16 cellular contexts compared by ENCODE assay signal in the genomic region with DNA sequence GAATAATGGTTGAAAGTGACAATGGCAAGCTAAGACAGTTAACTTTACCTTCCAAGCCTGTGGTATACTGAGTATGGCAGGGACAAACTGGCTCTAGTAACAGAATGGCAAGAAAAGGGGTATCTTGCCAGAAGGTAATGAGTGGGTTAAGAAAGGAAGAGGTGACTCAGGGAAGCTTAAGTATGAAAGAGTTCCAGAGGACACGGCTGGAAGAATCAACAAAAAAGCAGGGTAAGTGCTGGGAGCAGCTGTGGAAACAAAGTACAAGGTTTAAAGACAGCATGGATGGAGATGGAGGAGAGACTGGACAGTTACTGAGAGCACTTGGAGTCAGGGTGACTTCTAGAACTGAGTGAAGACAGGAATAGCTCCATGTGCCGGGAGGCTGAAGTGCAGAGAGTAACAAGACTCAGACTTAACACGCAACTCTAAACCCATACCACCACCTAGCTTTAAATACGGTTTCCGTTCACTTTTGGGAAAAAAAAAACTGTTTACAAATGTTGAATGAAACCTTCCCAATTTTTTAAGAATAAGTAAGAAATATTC.
DNase-seq lines count a peak whose midpoint lies in the region; ATAC-seq lines count a peak whose summit lies in the region.
"Had no signal": no experiment of that assay in that cellular context is flagged by ENCODE, and none has a peak within 500 bp of the region (broad histone marks: within the 10 kb centered on the region; RNA-seq: fewer than 3 reads in every experiment).

No MANE protein-coding gene starts in this region.

- H3K9me3 Mint-ChIP-seq in activated T-cell treated with anti-CD3 and anti-CD28 coated beads, Interleukin-2, amount 50 U/mL, for 24 hours: no peaks in the 10 kb centered on the region
- no peaks in the 10 kb centered on the region for H3K9me3 Mint-ChIP-seq in stimulated activated memory B cell treated with anti-CD40 and anti-IgM and Interleukin-4, amounts not matched to agents 10 μg/mL and 1 μg/mL and 100 μg/mL, for 72 hours
- H3K9me3 Mint-ChIP-seq: H9 had no signal

- DNase-seq in activated T-cell treated with anti-CD3 and anti-CD28 coated beads, Interleukin-2, amount 50 U/mL, for 24 hours: no peak
- DNase-seq in activated T-cell treated with anti-CD3 and anti-CD28 coated beads, Interleukin-2, amount 50 U/mL, for 48 hours: no peak
- peak; percentile 61 for DNase-seq in astrocyte of the hippocampus (ENCODE audit: low read depth, low spot score)
- no peak for DNase-seq in right cardiac atrium
- no peak for DNase-seq in stimulated activated CD4-positive, alpha-beta T cell treated with anti-CD3 and anti-CD28 coated beads, Interleukin-15, amount 100 ng/mL, for 24 hours
- DNase-seq in NCI-H446 (lab: John Stamatoyannopoulos, UW): no peak
- DNase-seq: activated CD8-positive, alpha-beta memory T cell treated with anti-CD3 and anti-CD28 coated beads for 24 hours; DMS153; H9; NCI-H1105; NCI-H524; sigmoid colon had no signal

- peaks cover 90% of the 10 kb centered on the region for H3K36me3 Mint-ChIP-seq in activated T-cell treated with anti-CD3 and anti-CD28 coated beads, Interleukin-2, amount 50 U/mL, for 24 hours (ENCODE audit: low read depth)
- H3K36me3 Mint-ChIP-seq in stimulated activated memory B cell treated with anti-CD40 and anti-IgM and Interleukin-4, amounts not matched to agents 10 μg/mL and 1 μg/mL and 100 μg/mL, for 72 hours: peaks cover 47% of the 10 kb centered on the region

- H3K27ac Mint-ChIP-seq in activated T-cell treated with anti-CD3 and anti-CD28 coated beads, Interleukin-2, amount 50 U/mL, for 24 hours: peak overlapping the region; percentile 55
- peak overlapping the region; percentile 48 for H3K27ac Mint-ChIP-seq in stimulated activated memory B cell treated with anti-CD40 and anti-IgM and Interleukin-4, amounts not matched to agents 10 μg/mL and 1 μg/mL and 100 μg/mL, for 72 hours

- H3K27me3 Mint-ChIP-seq in activated T-cell treated with anti-CD3 and anti-CD28 coated beads, Interleukin-2, amount 50 U/mL, for 24 hours: no peaks in the 10 kb centered on the region
- no peaks in the 10 kb centered on the region for H3K27me3 Mint-ChIP-seq in stimulated activated memory B cell treated with anti-CD40 and anti-IgM and Interleukin-4, amounts not matched to agents 10 μg/mL and 1 μg/mL and 100 μg/mL, for 72 hours

- H3K9me3 ChIP-seq in right cardiac atrium (ENCODE audit: control insufficient read depth, low read length): no peaks in the 10 kb centered on the region
- H3K9me3 ChIP-seq: sigmoid colon, tibial nerve had no signal

- H3K27ac ChIP-seq in right cardiac atrium (ENCODE audit: low read length): peak overlapping the region; percentile 41
- H3K27ac ChIP-seq: tibial nerve had no signal

- no peaks in the 10 kb centered on the region for H3K4me1 Mint-ChIP-seq in activated T-cell treated with anti-CD3 and anti-CD28 coated beads, Interleukin-2, amount 50 U/mL, for 24 hours (ENCODE audit: low read depth)
- H3K4me1 Mint-ChIP-seq in stimulated activated memory B cell treated with anti-CD40 and anti-IgM and Interleukin-4, amounts not matched to agents 10 μg/mL and 1 μg/mL and 100 μg/mL, for 72 hours: peaks cover 10% of the 10 kb centered on the region
- H3K4me1 Mint-ChIP-seq: H9 had no signal

- H3K27me3 ChIP-seq in right cardiac atrium (ENCODE audit: control insufficient read depth, insufficient read depth): no peaks in the 10 kb centered on the region
- H3K27me3 ChIP-seq: sigmoid colon, tibial nerve had no signal

- 69% methylated on average over 5 of the region's 5 CpGs for WGBS in right cardiac atrium

- no peak overlapping the region for H3K4me3 ChIP-seq in right cardiac atrium (ENCODE audit: low read length)
- H3K4me3 ChIP-seq: GM12878, sigmoid colon, tibial nerve had no signal

- no peak overlapping the region for H3K4me3 Mint-ChIP-seq in activated T-cell treated with anti-CD3 and anti-CD28 coated beads, Interleukin-2, amount 50 U/mL, for 24 hours
- H3K4me3 Mint-ChIP-seq in stimulated activated memory B cell treated with anti-CD40 and anti-IgM and Interleukin-4, amounts not matched to agents 10 μg/mL and 1 μg/mL and 100 μg/mL, for 72 hours: no peak overlapping the region
- H3K4me3 Mint-ChIP-seq: H9 had no signal

- no peaks in the 10 kb centered on the region for H3K4me1 ChIP-seq in right cardiac atrium (ENCODE audit: control insufficient read depth, insufficient read depth, low read length)

- ATAC-seq in right cardiac atrium (peak; percentile 67 to 76), GM18498 (IDR thresholded peaks at IDR 0.05; ENCODE audit: unreplicated experiment) (no peak)
- ATAC-seq in stimulated activated memory B cell treated with anti-CD40 and anti-IgM and Interleukin-4, amounts not matched to agents 10 μg/mL and 1 μg/mL and 100 μg/mL, for 72 hours: no peak
- ATAC-seq: GM12878 had no signal

- intact Hi-C loops in right cardiac atrium (cut with DNase I): no loop called here

Comparison
In these comparisons a context has a peak if more than half of its experiments do, and no peak if none do; other contexts are left out.
1. ATAC-seq: peak in right cardiac atrium (2 of 2); none in stimulated activated memory B cell treated with anti-CD40 and anti-IgM and Interleukin-4, amounts not matched to agents 10 μg/mL and 1 μg/mL and 100 μg/mL, for 72 hours (single experiment) and GM18498 (single experiment).